ENCODE assay signal across 1 cellular context in genomic region chr9:112487799-112488345, GRCh38.
TF ChIP-seq lines count a peak whose summit lies in the region.

No MANE protein-coding gene starts in this region.

TF ChIP-seq in GM23338, 12 proteins besides CTCF, POLR2A, EP300 and RAD21 (continued from another document):
- TF ChIP-seq, protein P1, sequence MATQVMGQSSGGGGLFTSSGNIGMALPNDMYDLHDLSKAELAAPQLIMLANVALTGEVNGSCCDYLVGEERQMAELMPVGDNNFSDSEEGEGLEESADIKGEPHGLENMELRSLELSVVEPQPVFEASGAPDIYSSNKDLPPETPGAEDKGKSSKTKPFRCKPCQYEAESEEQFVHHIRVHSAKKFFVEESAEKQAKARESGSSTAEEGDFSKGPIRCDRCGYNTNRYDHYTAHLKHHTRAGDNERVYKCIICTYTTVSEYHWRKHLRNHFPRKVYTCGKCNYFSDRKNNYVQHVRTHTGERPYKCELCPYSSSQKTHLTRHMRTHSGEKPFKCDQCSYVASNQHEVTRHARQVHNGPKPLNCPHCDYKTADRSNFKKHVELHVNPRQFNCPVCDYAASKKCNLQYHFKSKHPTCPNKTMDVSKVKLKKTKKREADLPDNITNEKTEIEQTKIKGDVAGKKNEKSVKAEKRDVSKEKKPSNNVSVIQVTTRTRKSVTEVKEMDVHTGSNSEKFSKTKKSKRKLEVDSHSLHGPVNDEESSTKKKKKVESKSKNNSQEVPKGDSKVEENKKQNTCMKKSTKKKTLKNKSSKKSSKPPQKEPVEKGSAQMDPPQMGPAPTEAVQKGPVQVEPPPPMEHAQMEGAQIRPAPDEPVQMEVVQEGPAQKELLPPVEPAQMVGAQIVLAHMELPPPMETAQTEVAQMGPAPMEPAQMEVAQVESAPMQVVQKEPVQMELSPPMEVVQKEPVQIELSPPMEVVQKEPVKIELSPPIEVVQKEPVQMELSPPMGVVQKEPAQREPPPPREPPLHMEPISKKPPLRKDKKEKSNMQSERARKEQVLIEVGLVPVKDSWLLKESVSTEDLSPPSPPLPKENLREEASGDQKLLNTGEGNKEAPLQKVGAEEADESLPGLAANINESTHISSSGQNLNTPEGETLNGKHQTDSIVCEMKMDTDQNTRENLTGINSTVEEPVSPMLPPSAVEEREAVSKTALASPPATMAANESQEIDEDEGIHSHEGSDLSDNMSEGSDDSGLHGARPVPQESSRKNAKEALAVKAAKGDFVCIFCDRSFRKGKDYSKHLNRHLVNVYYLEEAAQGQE (IDR thresholded peaks at IDR 0.05; ENCODE audit: unreplicated experiment) = no peak
